ENCODE assay signal across 8 cellular contexts in genomic region chr7:84389242-84389641, GRCh38.
DNase-seq lines count a peak whose midpoint lies in the region; ATAC-seq and TF ChIP-seq lines count a peak whose summit lies in the region.

No MANE protein-coding gene starts in this region.

- intact Hi-C loops in gastrocnemius medialis (cut with DNase I; ENCODE audit: low total_unique reads) = no loop called here

- H3K27ac ChIP-seq in neural progenitor cell = no peak overlapping the region
- H3K27ac ChIP-seq in gastrocnemius medialis = no peak overlapping the region

- no peaks in the 10 kb centered on the region for H3F3A ChIP-seq in neural progenitor cell (ENCODE audit: low read depth)

- H3K4me2 ChIP-seq in neural progenitor cell = no peak overlapping the region

- no peak overlapping the region for H3K4me3 Mint-ChIP-seq in neural progenitor cell

- H3K9ac ChIP-seq in neural progenitor cell = no peak overlapping the region

- H3K27me3 ChIP-seq in neural progenitor cell = no peaks in the 10 kb centered on the region
- H3K27me3 ChIP-seq in gastrocnemius medialis = no peaks in the 10 kb centered on the region

- TF ChIP-seq CTCF in neural progenitor cell (IDR thresholded peaks at IDR 0.05) (no peak), gastrocnemius medialis (IDR thresholded peaks at IDR 0.05 in 4 of 5, conservative IDR thresholded peaks at IDR 0.05 in 1 of 5) (no peak)

- H3K4me1 ChIP-seq in neural progenitor cell (no peaks in the 10 kb centered on the region), gastrocnemius medialis (no peaks in the 10 kb centered on the region)

- DNase-seq in NCI-H510A treated with DMSO at 0.1 percent for 48 hours (lab: John Stamatoyannopoulos, UW) (peak; percentile 21), NCI-H510A (lab: John Stamatoyannopoulos, UW) (no peak), neural progenitor cell (ENCODE audit: low spot score) (no peak), activated gamma-delta T cell treated with Interleukin-2 at 50 U/mL for 16 hours (no peak), gastrocnemius medialis (no peak)
- DNase-seq in stimulated activated CD4-positive, alpha-beta T cell treated with anti-CD3 and anti-CD28 coated beads, Interleukin-15, amount 100 ng/mL, for 24 hours = no peak

- no peak for TF ChIP-seq POLR2A in gastrocnemius medialis (IDR thresholded peaks at IDR 0.05)

- H3K36me3 Mint-ChIP-seq in neural progenitor cell = peaks cover 2% of the 10 kb centered on the region

- H3K9me3 Mint-ChIP-seq in neural progenitor cell = no peaks in the 10 kb centered on the region

- H3K27me3 Mint-ChIP-seq in neural progenitor cell (ENCODE audit: insufficient read depth, low read depth) = peaks cover 3% of the 10 kb centered on the region

- no peak overlapping the region for H3K27ac Mint-ChIP-seq in neural progenitor cell

- H3K36me3 ChIP-seq in neural progenitor cell = no peaks in the 10 kb centered on the region
- H3K36me3 ChIP-seq in gastrocnemius medialis = no peaks in the 10 kb centered on the region

- H3K79me2 ChIP-seq in neural progenitor cell (ENCODE audit: low read depth) = no peaks in the 10 kb centered on the region

- peak overlapping the region; percentile 62 for H2AFZ ChIP-seq in neural progenitor cell (replicated peaks)

- ATAC-seq in HG02678 (IDR thresholded peaks at IDR 0.05; ENCODE audit: unreplicated experiment) = peak; percentile 100
- peak; percentile 98 for ATAC-seq in HG03520 (IDR thresholded peaks at IDR 0.05; ENCODE audit: unreplicated experiment)
- ATAC-seq in gastrocnemius medialis = no peak

- H3K4me3 ChIP-seq in neural progenitor cell = no peak overlapping the region
- no peak overlapping the region for H3K4me3 ChIP-seq in gastrocnemius medialis

- no peaks in the 10 kb centered on the region for H3K9me3 ChIP-seq in neural progenitor cell (ENCODE audit: low read depth)
- H3K9me3 ChIP-seq in gastrocnemius medialis = no peaks in the 10 kb centered on the region

- H4K20me1 ChIP-seq in neural progenitor cell (ENCODE audit: low read depth) = no peaks in the 10 kb centered on the region

- H3K4me1 Mint-ChIP-seq in neural progenitor cell = no peaks in the 10 kb centered on the region

- in situ Hi-C loops in gastrocnemius medialis (cut with MboI; ENCODE audit: low sequenced_read_pairs in 4 of 4) = no loop called here

Comparison
In these comparisons a context has a peak if more than half of its experiments do, and no peak if none do; other contexts are left out.
1. ATAC-seq: peak in HG02678 (single experiment) and HG03520 (single experiment); none in gastrocnemius medialis (0 of 2).